ENCODE assay signal across 17 cellular contexts in the genomic region with DNA sequence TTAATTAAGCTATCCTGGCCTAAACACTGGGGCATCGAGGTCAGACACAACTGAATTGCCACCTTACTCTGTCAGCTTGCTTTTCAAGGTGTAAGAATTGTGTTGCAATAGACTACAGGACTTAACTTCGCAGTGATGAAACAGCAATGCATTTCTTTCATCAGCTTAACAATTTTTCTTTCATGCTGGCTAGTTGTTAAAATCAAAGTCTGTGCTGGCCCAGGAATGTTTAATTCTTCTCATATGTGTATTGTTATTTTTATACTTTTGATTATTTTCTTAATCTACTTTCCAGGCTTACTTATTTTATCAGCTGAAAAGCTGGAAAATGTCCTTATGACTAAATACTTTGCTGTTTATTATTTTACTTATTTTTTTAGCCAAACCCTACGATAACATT.
DNase-seq lines count a peak whose midpoint lies in the region; ATAC-seq and TF ChIP-seq lines count a peak whose summit lies in the region.
"Had no signal": no experiment of that assay in that cellular context is flagged by ENCODE, and none has a peak within 500 bp of the region (broad histone marks: within the 10 kb centered on the region; RNA-seq: fewer than 3 reads in every experiment).

No MANE protein-coding gene starts in this region.

- H3K9me3 Mint-ChIP-seq in GM23338 = no peaks in the 10 kb centered on the region

- no peak overlapping the region for H3K27ac ChIP-seq in GM23338 (ENCODE audit: low read depth)
- H3K27ac ChIP-seq: A549, BLaER1, HL-60 had no signal

- in situ Hi-C loops in astrocyte of the spinal cord (cut with HindIII; ENCODE audit: low sequenced_read_pairs) = no loop called here

- no peaks in the 10 kb centered on the region for H3K79me2 ChIP-seq in GM23338 (replicated peaks; ENCODE audit: insufficient read depth)

- H3K27ac Mint-ChIP-seq in GM23338 = no peak overlapping the region
- H3K27ac Mint-ChIP-seq: CD8-positive, alpha-beta memory T cell had no signal

- H3K9me2 ChIP-seq in GM23338 (ENCODE audit: insufficient read depth) = 0 out of 2 replicates have a peak, but pooled peaks cover 3% of the 10 kb centered on the region

- peaks cover 7% of the 10 kb centered on the region for H3K4me1 Mint-ChIP-seq in GM23338
- H3K4me1 Mint-ChIP-seq: CD8-positive, alpha-beta memory T cell had no signal

- H3K4me3 ChIP-seq in AG10803 (ENCODE audit: low read length) (no peak overlapping the region), GM23338 (no peak overlapping the region), astrocyte of the spinal cord (ENCODE audit: low read depth, low read length) (no peak overlapping the region)
- H3K4me3 ChIP-seq: A549, BLaER1 had no signal

- 0 out of 2 replicates have a peak overlapping the region, but pooled peaks have one; percentile 23 for H2AFZ ChIP-seq in GM23338

- TF ChIP-seq CTCF in AG10803 (conservative IDR thresholded peaks at IDR 0.05; ENCODE audit: low read length) = no peak
- TF ChIP-seq CTCF in GM23338 (conservative IDR thresholded peaks at IDR 0.05; ENCODE audit: low read depth in 2 of 2) = no peak
- no peak for TF ChIP-seq CTCF in astrocyte of the spinal cord (IDR thresholded peaks at IDR 0.05; ENCODE audit: low read depth, low read length)

- H3F3A ChIP-seq in GM23338 (replicated peaks; ENCODE audit: low read depth) = no peaks in the 10 kb centered on the region

- ATAC-seq in GM23338 = no peak
- ATAC-seq: A549, HCT116 had no signal

- H3K4me1 ChIP-seq in GM23338 (ENCODE audit: insufficient read depth) = no peaks in the 10 kb centered on the region
- H3K4me1 ChIP-seq: A549, Caco-2 had no signal

- no peaks in the 10 kb centered on the region for H3K36me3 ChIP-seq in GM23338 (ENCODE audit: insufficient read depth)
- H3K36me3 ChIP-seq: BLaER1 had no signal

- H3K27me3 ChIP-seq in GM23338 (ENCODE audit: insufficient read depth) = no peaks in the 10 kb centered on the region
- H3K27me3 ChIP-seq: BLaER1 had no signal

- no peak overlapping the region for H3K4me3 Mint-ChIP-seq in GM23338
- H3K4me3 Mint-ChIP-seq: CD8-positive, alpha-beta memory T cell had no signal

- H4K20me1 ChIP-seq in GM23338 (replicated peaks; ENCODE audit: insufficient read depth) = no peaks in the 10 kb centered on the region
- H4K20me1 ChIP-seq: BLaER1 had no signal

- peak; percentile 10 for DNase-seq in AG10803 (ENCODE audit: low read depth)
- DNase-seq in GM23338 (ENCODE audit: low spot score) = no peak
- peak; percentile 42 for DNase-seq in astrocyte of the spinal cord (ENCODE audit: low read depth, low spot score)
- DNase-seq in fibroblast of peridontal ligament (ENCODE audit: extremely low read depth) = peak; percentile 30
- DNase-seq in cerebellum (ENCODE audit: low spot score) = no peak
- no peak for DNase-seq in globus pallidus (ENCODE audit: low spot score)
- no peak for DNase-seq in retina
- DNase-seq in SIG-M5 (lab: John Stamatoyannopoulos, UW) = no peak
- DNase-seq: AML-193; Caco-2; CD8-positive, alpha-beta memory T cell; DND-41; GF-D8 had no signal

- peaks cover 2% of the 10 kb centered on the region for H3K27me3 Mint-ChIP-seq in GM23338 (ENCODE audit: insufficient read depth, low read depth, poor library complexity)

- no peaks in the 10 kb centered on the region for H3K36me3 Mint-ChIP-seq in GM23338 (ENCODE audit: low read depth)
- H3K36me3 Mint-ChIP-seq: CD8-positive, alpha-beta memory T cell had no signal

- H3K4me2 ChIP-seq in GM23338 = no peak overlapping the region
- H3K4me2 ChIP-seq: A549 had no signal

TF ChIP-seq in GM23338, 12 proteins besides CTCF, POLR2A, EP300 and RAD21:
- TF ChIP-seq ZNF331 (CRISPR knock-in tag; IDR thresholded peaks at IDR 0.05; ENCODE audit: low read depth) = no peak
- TF ChIP-seq EZH2 (IDR thresholded peaks at IDR 0.05; ENCODE audit: low read depth, unreplicated experiment) = no peak
TF ChIP-seq in GM23338: peak in this region for 0.

Comparison
In these comparisons a context has a peak if more than half of its experiments do, and no peak if none do; other contexts are left out.
1. DNase-seq: peak in AG10803 (single experiment), astrocyte of the spinal cord (single experiment) and fibroblast of peridontal ligament (single experiment); none in GM23338 (single experiment), cerebellum (single experiment), globus pallidus (single experiment), retina (single experiment) and SIG-M5 (single experiment).